14 cellular contexts compared by ENCODE assay signal in the genomic region with DNA sequence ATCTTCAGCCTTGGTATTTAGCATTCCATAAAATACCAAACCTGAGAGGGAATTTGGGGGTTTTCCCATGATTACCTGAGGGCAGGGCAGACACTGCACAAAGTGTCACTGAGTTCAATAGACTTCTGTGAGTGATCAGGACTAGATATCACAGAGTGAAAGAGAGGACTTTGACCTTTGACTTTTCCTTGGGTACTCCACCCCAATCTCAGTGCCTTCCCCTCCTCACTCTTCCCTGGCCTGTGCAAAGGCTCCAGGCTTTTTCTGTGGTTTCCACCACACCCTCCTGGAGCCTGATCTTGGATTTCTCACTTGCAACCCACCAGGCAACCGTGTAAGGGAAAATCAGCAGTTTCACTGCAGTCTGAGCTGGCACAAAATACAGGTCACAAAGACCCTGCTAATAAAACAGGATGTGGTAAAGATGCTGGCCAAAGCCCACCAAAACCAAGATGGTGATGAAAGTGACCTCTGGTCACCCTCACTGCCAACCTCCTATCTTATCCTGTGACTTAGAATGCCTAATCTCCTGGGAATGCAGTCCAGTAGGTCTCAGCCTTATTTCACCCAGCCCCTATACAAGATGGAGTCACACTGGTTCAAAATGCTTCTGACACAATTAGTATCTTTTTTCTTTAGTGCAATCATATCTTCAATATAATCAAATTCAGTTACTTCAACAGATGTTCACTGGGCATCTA.
DNase-seq lines count a peak whose midpoint lies in the region; ATAC-seq and TF ChIP-seq lines count a peak whose summit lies in the region.
"Had no signal": no experiment of that assay in that cellular context is flagged by ENCODE, and none has a peak within 500 bp of the region (broad histone marks: within the 10 kb centered on the region; RNA-seq: fewer than 3 reads in every experiment).

No MANE protein-coding gene starts in this region.

- H3K9ac ChIP-seq in GM23248 (no peak overlapping the region), neural progenitor cell (no peak overlapping the region)
- H3K9ac ChIP-seq: parathyroid adenoma had no signal

- no peak for TF ChIP-seq CTCF in PC-9 (conservative IDR thresholded peaks at IDR 0.05)
- TF ChIP-seq CTCF in neural progenitor cell (IDR thresholded peaks at IDR 0.05), result no peak

- in situ Hi-C loops in GM23248 (cut with MboI), result no loop called here

- H3K27me3 ChIP-seq in GM23248 (replicated peaks; ENCODE audit: insufficient read depth) (no peaks in the 10 kb centered on the region), PC-9 (ENCODE audit: insufficient read depth, low read depth) (no peaks in the 10 kb centered on the region), neural progenitor cell (peaks cover 4% of the 10 kb centered on the region)

- no peaks in the 10 kb centered on the region for H3K9me2 ChIP-seq in GM23248 (ENCODE audit: insufficient read depth)
- no peaks in the 10 kb centered on the region for H3K9me2 ChIP-seq in PC-9 (ENCODE audit: insufficient read depth)

- no peak overlapping the region for H3K27ac Mint-ChIP-seq in neural progenitor cell
- H3K27ac Mint-ChIP-seq in activated naive CD8-positive, alpha-beta T cell treated with anti-CD3 and anti-CD28 coated beads, Interleukin-2, amount 50 U/mL, for 24 hours, result no peak overlapping the region
- H3K27ac Mint-ChIP-seq: activated naive CD4-positive, alpha-beta T cell treated with anti-CD3 and anti-CD28 coated beads, Interleukin-2, amount 50 U/mL, for 24 hours; stimulated activated naive CD8-positive, alpha-beta T cell treated with anti-CD3 and anti-CD28 coated beads, Interleukin-15, Interleukin-2, amounts not matched to agents 100 ng/mL and 50 ng/mL, for 24 hours had no signal

- WGBS in GM23248 (ENCODE audit: low coverage in 1 of 2, low lambda C conversion rate in 2 of 2, missing lambda C conversion rate in 2 of 2), 2 experiments, result 5 to 15% methylated on average over 1 of the region's 1 CpG

- no peaks in the 10 kb centered on the region for H3K9me3 Mint-ChIP-seq in neural progenitor cell
- no peaks in the 10 kb centered on the region for H3K9me3 Mint-ChIP-seq in activated naive CD8-positive, alpha-beta T cell treated with anti-CD3 and anti-CD28 coated beads, Interleukin-2, amount 50 U/mL, for 24 hours
- H3K9me3 Mint-ChIP-seq: activated naive CD4-positive, alpha-beta T cell treated with anti-CD3 and anti-CD28 coated beads, Interleukin-2, amount 50 U/mL, for 24 hours; stimulated activated naive CD8-positive, alpha-beta T cell treated with anti-CD3 and anti-CD28 coated beads, Interleukin-15, Interleukin-2, amounts not matched to agents 100 ng/mL and 50 ng/mL, for 24 hours had no signal

- peaks cover 24% of the 10 kb centered on the region for H3K4me1 Mint-ChIP-seq in neural progenitor cell
- peaks cover 9% of the 10 kb centered on the region for H3K4me1 Mint-ChIP-seq in activated naive CD8-positive, alpha-beta T cell treated with anti-CD3 and anti-CD28 coated beads, Interleukin-2, amount 50 U/mL, for 24 hours

- no peaks in the 10 kb centered on the region for H3K9me3 ChIP-seq in GM23248 (ENCODE audit: low read depth)
- no peaks in the 10 kb centered on the region for H3K9me3 ChIP-seq in PC-9 (ENCODE audit: insufficient read depth, low read depth)
- no peaks in the 10 kb centered on the region for H3K9me3 ChIP-seq in neural progenitor cell (ENCODE audit: low read depth)
- H3K9me3 ChIP-seq: gastrocnemius medialis had no signal

- H3K4me1 ChIP-seq in GM23248 (ENCODE audit: insufficient read depth) (peaks cover 13% of the 10 kb centered on the region), PC-9 (replicated peaks; ENCODE audit: insufficient read depth) (peaks cover 58% of the 10 kb centered on the region), neural progenitor cell (peaks cover 26% of the 10 kb centered on the region)
- H3K4me1 ChIP-seq: gastrocnemius medialis, parathyroid adenoma had no signal

- intact Hi-C loops in PC-9 (cut with micrococcal nuclease; ENCODE audit: unreplicated experiment), result loop anchor here (1.0 to 10.0 kb wide), 2 partner anchors 123 to 224 kb away; partner anchors contain the start of gene ONECUT2

- no TSS peak for BruUV-seq in PC-9 (replicated peaks; lab: Mats Ljungman, UMichigan)

- H3K4me3 Mint-ChIP-seq in neural progenitor cell, result no peak overlapping the region
- H3K4me3 Mint-ChIP-seq in activated naive CD8-positive, alpha-beta T cell treated with anti-CD3 and anti-CD28 coated beads, Interleukin-2, amount 50 U/mL, for 24 hours, result no peak overlapping the region
- H3K4me3 Mint-ChIP-seq: activated naive CD4-positive, alpha-beta T cell treated with anti-CD3 and anti-CD28 coated beads, Interleukin-2, amount 50 U/mL, for 24 hours; stimulated activated naive CD8-positive, alpha-beta T cell treated with anti-CD3 and anti-CD28 coated beads, Interleukin-15, Interleukin-2, amounts not matched to agents 100 ng/mL and 50 ng/mL, for 24 hours had no signal

- H3K36me3 ChIP-seq in GM23248 (ENCODE audit: low read depth) (no peaks in the 10 kb centered on the region), PC-9 (ENCODE audit: low read depth) (no peaks in the 10 kb centered on the region), neural progenitor cell (no peaks in the 10 kb centered on the region)
- H3K36me3 ChIP-seq: gastrocnemius medialis had no signal

- DNase-seq in GM23248 (no peak), PC-9 (peak; percentile 52 to 79), epithelial cell of prostate (ENCODE audit: low read depth, low spot score) (no peak), neural progenitor cell (ENCODE audit: low spot score) (no peak), CD1c-positive myeloid dendritic cell (ENCODE audit: extremely low spot score) (no peak), NCI-H1092 treated with DMSO at 0.1 percent for 48 hours (lab: John Stamatoyannopoulos, UW) (no peak), cerebellar nuclear complex (lab: John Stamatoyannopoulos, UW) (no peak)
- no peak for DNase-seq in activated naive CD8-positive, alpha-beta T cell treated with anti-CD3 and anti-CD28 coated beads, Interleukin-2, amount 50 U/mL, for 24 hours
- DNase-seq: gastrocnemius medialis, T-helper 1 cell had no signal

- CTCF ChIA-PET in PC-9 (lab: Charles Lee), result no interaction called here

- H3K36me3 Mint-ChIP-seq in neural progenitor cell, result no peaks in the 10 kb centered on the region
- H3K36me3 Mint-ChIP-seq in activated naive CD8-positive, alpha-beta T cell treated with anti-CD3 and anti-CD28 coated beads, Interleukin-2, amount 50 U/mL, for 24 hours (ENCODE audit: low read depth), result no peaks in the 10 kb centered on the region
- H3K36me3 Mint-ChIP-seq: activated naive CD4-positive, alpha-beta T cell treated with anti-CD3 and anti-CD28 coated beads, Interleukin-2, amount 50 U/mL, for 24 hours had no signal

- H3K4me2 ChIP-seq in GM23248 (ENCODE audit: unreplicated experiment) (no peak overlapping the region), PC-9 (peak overlapping the region; percentile 61), neural progenitor cell (peak overlapping the region; percentile 76)

- no peaks in the 10 kb centered on the region for H4K20me1 ChIP-seq in GM23248 (ENCODE audit: insufficient read depth)
- H4K20me1 ChIP-seq in PC-9 (ENCODE audit: insufficient read depth), result no peaks in the 10 kb centered on the region
- no peaks in the 10 kb centered on the region for H4K20me1 ChIP-seq in neural progenitor cell (ENCODE audit: low read depth)

- no peaks in the 10 kb centered on the region for H3K27me3 Mint-ChIP-seq in neural progenitor cell (ENCODE audit: insufficient read depth, low read depth)
- H3K27me3 Mint-ChIP-seq in activated naive CD8-positive, alpha-beta T cell treated with anti-CD3 and anti-CD28 coated beads, Interleukin-2, amount 50 U/mL, for 24 hours, result peaks cover 22% of the 10 kb centered on the region

- POLR2A ChIA-PET in PC-9 (lab: Charles Lee; ENCODE audit: unreplicated experiment), result interaction anchor here (0.6 kb wide), 1 partner anchor 218 kb away, joined by 8 read pairs; no protein-coding TSS in a partner anchor

- no peak overlapping the region for H3K4me3 ChIP-seq in GM23248
- H3K4me3 ChIP-seq in PC-9, result peak overlapping the region; percentile 21; the same call in 1 of the 2 replicates
- H3K4me3 ChIP-seq in neural progenitor cell, result no peak overlapping the region
- H3K4me3 ChIP-seq: gastrocnemius medialis had no signal

- H3K27ac ChIP-seq in GM23248 (no peak overlapping the region), PC-9 (peak overlapping the region; percentile 95), epithelial cell of prostate (peak overlapping the region; percentile 52), neural progenitor cell (no peak overlapping the region)
- H3K27ac ChIP-seq: gastrocnemius medialis, parathyroid adenoma had no signal

- no peak for ATAC-seq in activated naive CD8-positive, alpha-beta T cell treated with anti-CD3 and anti-CD28 coated beads, Interleukin-2, amount 50 U/mL, for 24 hours
- ATAC-seq: activated CD4-positive, CD25-positive, alpha-beta regulatory T cell treated with anti-CD3 and anti-CD28 coated beads, Interleukin-2, amount 50 U/mL, for 24 hours had no signal

- no peaks in the 10 kb centered on the region for H3K79me2 ChIP-seq in GM23248 (ENCODE audit: insufficient read depth)
- H3K79me2 ChIP-seq in PC-9 (ENCODE audit: low read depth), result no peaks in the 10 kb centered on the region
- H3K79me2 ChIP-seq in neural progenitor cell (ENCODE audit: low read depth), result no peaks in the 10 kb centered on the region
- H3K79me2 ChIP-seq: parathyroid adenoma had no signal

- H3F3A ChIP-seq in GM23248 (ENCODE audit: insufficient read depth) (no peaks in the 10 kb centered on the region), PC-9 (ENCODE audit: insufficient read depth, low read depth) (peaks cover 28% of the 10 kb centered on the region), neural progenitor cell (ENCODE audit: low read depth) (peaks cover 7% of the 10 kb centered on the region)

- H2AFZ ChIP-seq in GM23248 (peak overlapping the region; percentile 13; the same call in 1 of the 2 replicates), PC-9 (no peak overlapping the region), neural progenitor cell (replicated peaks) (peak overlapping the region; percentile 59)
- H2AFZ ChIP-seq: parathyroid adenoma had no signal

Comparison
In these comparisons a context has a peak if more than half of its experiments do, and no peak if none do; other contexts are left out.
1. DNase-seq: peak in PC-9 (2 of 2); none in GM23248 (single experiment), epithelial cell of prostate (single experiment), neural progenitor cell (single experiment), CD1c-positive myeloid dendritic cell (single experiment), activated naive CD8-positive, alpha-beta T cell treated with anti-CD3 and anti-CD28 coated beads, Interleukin-2, amount 50 U/mL, for 24 hours (single experiment), NCI-H1092 treated with DMSO at 0.1 percent for 48 hours (single experiment) and cerebellar nuclear complex (0 of 2).
2. H3K27ac ChIP-seq: peak in PC-9 (single experiment) and epithelial cell of prostate (single experiment); none in GM23248 (single experiment) and neural progenitor cell (single experiment).